9 cellular contexts compared by ENCODE assay signal in genomic region chr18:62399781-62400308, GRCh38.
A peak's percentile ranks its signal among the peaks of the same experiment; 100 is the strongest.
DNase-seq lines count a peak whose midpoint lies in the region; ATAC-seq and TF ChIP-seq lines count a peak whose summit lies in the region.
"Had no signal": no experiment of that assay in that cellular context is flagged by ENCODE, and none has a peak within 500 bp of the region (broad histone marks: within the 10 kb centered on the region; RNA-seq: fewer than 3 reads in every experiment).

No MANE protein-coding gene starts in this region.

- TF ChIP-seq CTCF in colonic mucosa (IDR thresholded peaks at IDR 0.05) = peak; percentile 23

- H3K9me3 ChIP-seq in colonic mucosa = no peaks in the 10 kb centered on the region

- peak overlapping the region; percentile 15 for H3K27ac ChIP-seq in colonic mucosa

- no peak overlapping the region for H3K4me3 ChIP-seq in colonic mucosa

- H3K9me3 Mint-ChIP-seq in activated T-cell treated with anti-CD3 and anti-CD28 coated beads, Interleukin-2, amount 50 U/mL, for 24 hours = no peaks in the 10 kb centered on the region
- H3K9me3 Mint-ChIP-seq: dendritic cell treated with granulocyte-macrophage colony-stimulating factor and Interleukin-4, amounts not matched to agents 40 ng/mL and 50 ng/mL, for 4 days had no signal

- no peaks in the 10 kb centered on the region for H3K4me1 ChIP-seq in colonic mucosa

- H3K36me3 Mint-ChIP-seq in activated T-cell treated with anti-CD3 and anti-CD28 coated beads, Interleukin-2, amount 50 U/mL, for 24 hours (ENCODE audit: low read depth) = no peaks in the 10 kb centered on the region

- ATAC-seq in GM19452 (IDR thresholded peaks at IDR 0.05; ENCODE audit: unreplicated experiment) (peak; percentile 67), GM21717 (IDR thresholded peaks at IDR 0.05; ENCODE audit: unreplicated experiment) (no peak)

- H3K9ac ChIP-seq in colonic mucosa (ENCODE audit: low read depth in 2 of 2, low read length in 2 of 2) = no peak overlapping the region

- peaks cover 29% of the 10 kb centered on the region for H3K4me1 Mint-ChIP-seq in activated T-cell treated with anti-CD3 and anti-CD28 coated beads, Interleukin-2, amount 50 U/mL, for 24 hours (ENCODE audit: low read depth)

- H3K27me3 Mint-ChIP-seq in activated T-cell treated with anti-CD3 and anti-CD28 coated beads, Interleukin-2, amount 50 U/mL, for 24 hours = no peaks in the 10 kb centered on the region

- H3K4me3 Mint-ChIP-seq in activated T-cell treated with anti-CD3 and anti-CD28 coated beads, Interleukin-2, amount 50 U/mL, for 24 hours = no peak overlapping the region
- H3K4me3 Mint-ChIP-seq: dendritic cell treated with granulocyte-macrophage colony-stimulating factor and Interleukin-4, amounts not matched to agents 40 ng/mL and 50 ng/mL, for 4 days had no signal

- DNase-seq in COLO668 (lab: John Stamatoyannopoulos, UW; ENCODE audit: unreplicated experiment) = peak; percentile 88
- DNase-seq in NCI-H1417 (lab: John Stamatoyannopoulos, UW) = peak; percentile 11 to 96 (median 88)
- peak; percentile 56 for DNase-seq in colonic mucosa
- no peak for DNase-seq in cerebellar cortex (ENCODE audit: low spot score)
- no peak for DNase-seq in dedifferentiated amniotic fluid mesenchymal stem cell (ENCODE audit: extremely low spot score)
- no peak for DNase-seq in activated T-cell treated with anti-CD3 and anti-CD28 coated beads, Interleukin-2, amount 50 U/mL, for 24 hours

- no peaks in the 10 kb centered on the region for H3K36me3 ChIP-seq in colonic mucosa

- H3K27ac Mint-ChIP-seq in activated T-cell treated with anti-CD3 and anti-CD28 coated beads, Interleukin-2, amount 50 U/mL, for 24 hours = no peak overlapping the region

- H3K27me3 ChIP-seq in colonic mucosa = no peaks in the 10 kb centered on the region

- intact Hi-C loops in colonic mucosa (cut with DNase I) = no loop called here

Comparison
In these comparisons a context has a peak if more than half of its experiments do, and no peak if none do; other contexts are left out.
1. DNase-seq: peak in COLO668 (single experiment), NCI-H1417 (3 of 3) and colonic mucosa (single experiment); none in cerebellar cortex (single experiment), dedifferentiated amniotic fluid mesenchymal stem cell (single experiment) and activated T-cell treated with anti-CD3 and anti-CD28 coated beads, Interleukin-2, amount 50 U/mL, for 24 hours (single experiment).